ENCODE assay signal across 24 cellular contexts in the genomic region with DNA sequence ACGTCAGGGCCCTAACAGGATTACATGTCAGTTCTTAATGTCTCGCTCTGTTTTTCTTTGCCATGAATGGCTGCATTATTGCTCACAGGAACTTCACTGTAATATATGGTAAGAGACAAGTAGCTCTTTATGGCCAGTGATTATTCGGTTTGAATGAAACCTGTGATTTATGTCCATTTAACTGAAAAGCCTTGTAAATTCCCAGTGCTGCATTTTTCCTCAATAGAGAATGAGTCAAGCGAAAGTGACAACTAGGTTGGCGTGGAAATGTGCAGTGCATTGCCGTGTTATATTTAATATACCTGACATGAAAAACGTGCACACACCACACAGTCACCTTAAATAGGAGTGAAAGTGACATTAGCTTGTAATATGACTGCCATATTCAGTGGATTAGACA.
DNase-seq lines count a peak whose midpoint lies in the region; ATAC-seq, FAIRE-seq and TF ChIP-seq lines count a peak whose summit lies in the region.
"Had no signal": no experiment of that assay in that cellular context is flagged by ENCODE, and none has a peak within 500 bp of the region (broad histone marks: within the 10 kb centered on the region; RNA-seq: fewer than 3 reads in every experiment).

No MANE protein-coding gene starts in this region.

- no peak for TF ChIP-seq POLR2A in A549 (IDR thresholded peaks at IDR 0.05; ENCODE audit: low read length)

- TF ChIP-seq EP300 in A549 (IDR thresholded peaks at IDR 0.05) = no peak

- FAIRE-seq in A549 (lab: Jason Lieb, UNC) (peak; percentile 13), GM19239 (lab: Jason Lieb, UNC) (no peak)
- FAIRE-seq: HTR-8/SVneo had no signal

- WGBS in A549 (ENCODE audit: missing lambda C conversion rate) = 88% methylated on average over 7 of the region's 7 CpGs

- CTCF ChIA-PET in A549 (lab: Yijun Ruan, JAX) = no interaction called here

- POLR2A ChIA-PET in A549 (lab: Yijun Ruan, JAX) = no interaction called here

- H3K27ac ChIP-seq in A549 = no peak overlapping the region
- H3K27ac ChIP-seq: KMS-11 had no signal

- TF ChIP-seq CTCF in A549 (IDR thresholded peaks at IDR 0.05) = no peak

- no peaks in the 10 kb centered on the region for H3K9me3 ChIP-seq in A549
- H3K9me3 ChIP-seq: Caco-2 had no signal

- H3K4me3 ChIP-seq in A549 = no peak overlapping the region

- no peak for TF ChIP-seq RAD21 in A549 (conservative IDR thresholded peaks at IDR 0.05 in 1 of 2, IDR thresholded peaks at IDR 0.05 in 1 of 2)

- H3K4me1 ChIP-seq in A549 = no peaks in the 10 kb centered on the region
- H3K4me1 ChIP-seq: Caco-2 had no signal

- ATAC-seq in A549 (no peak), HG02885 (IDR thresholded peaks at IDR 0.05; ENCODE audit: poor library complexity, unreplicated experiment) (no peak)
- ATAC-seq: Panc1, SK-N-SH treated with all-trans-retinoic acid at 6 μM for 48 hours had no signal

- no peak for DNase-seq in A549 (ENCODE audit: low read depth in 1 of 2, low spot score in 1 of 2)
- peak; percentile 86 for DNase-seq in DMS153 (lab: John Stamatoyannopoulos, UW)
- DNase-seq in NCI-H1436 treated with DMSO at 0.1 percent for 48 hours (lab: John Stamatoyannopoulos, UW) = peak; percentile 29
- peak; percentile 41 for DNase-seq in SK-N-DZ (ENCODE audit: low spot score)
- DNase-seq in GM19239 (ENCODE audit: insufficient read length, low spot score) = no peak
- DNase-seq in activated T-cell treated with anti-CD3 and anti-CD28 coated beads for 4 hours = no peak
- DNase-seq: C1 segment of cervical spinal cord; Caco-2; CD4-positive, alpha-beta memory T cell; DND-41; HFFc6; IMR-90; MM.1S; NCI-H1048; NCI-H2029 treated with DMSO at 0.1 percent for 48 hours; NCI-H345; NCI-H510A treated with DMSO at 0.1 percent for 48 hours; SIG-M5; T-helper 2 cell had no signal

- H3K4me2 ChIP-seq in A549 = no peak overlapping the region
- H3K4me2 ChIP-seq: KMS-11 had no signal

TF ChIP-seq in A549, 52 proteins besides CTCF, POLR2A, EP300 and RAD21:
- no peak for TF ChIP-seq CBX2 (IDR thresholded peaks at IDR 0.05; ENCODE audit: borderline replicate concordance, low read depth)
- no peak for TF ChIP-seq RCOR1 (IDR thresholded peaks at IDR 0.05; ENCODE audit: low read depth, low read length)

Comparison
In these comparisons a context has a peak if more than half of its experiments do, and no peak if none do; other contexts are left out.
1. DNase-seq: peak in DMS153 (single experiment), NCI-H1436 treated with DMSO at 0.1 percent for 48 hours (single experiment) and SK-N-DZ (single experiment); none in A549 (0 of 2), GM19239 (single experiment) and activated T-cell treated with anti-CD3 and anti-CD28 coated beads for 4 hours (single experiment).